19 cellular contexts compared by ENCODE assay signal in the genomic region with DNA sequence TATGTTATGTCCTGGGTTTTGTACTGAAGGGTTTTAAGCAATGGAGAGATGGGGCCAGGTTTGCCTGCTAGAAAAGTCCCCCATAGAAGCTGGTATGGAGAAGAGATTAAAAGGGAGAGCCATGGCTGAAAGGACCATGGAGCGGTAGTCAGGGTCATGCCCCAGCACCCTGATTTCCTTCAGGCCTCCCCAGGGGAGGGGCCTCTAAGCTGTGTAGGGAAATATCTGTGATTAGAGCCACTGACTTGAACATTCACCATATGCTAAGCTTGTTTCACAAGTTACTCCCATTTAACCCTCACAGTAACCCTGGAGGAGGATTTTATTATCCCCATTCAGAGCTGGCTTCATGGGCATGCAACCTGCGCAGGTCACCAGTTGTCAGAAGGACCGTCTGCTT. TPM values are rescaled to one million over a fixed set of nuclear protein-coding genes. Genes with fewer than 3 reads are reported as not detected.
"Had no signal": no experiment of that assay in that cellular context is flagged by ENCODE, and none has a peak within 500 bp of the region (broad histone marks: within the 10 kb centered on the region; RNA-seq: fewer than 3 reads in every experiment).

No MANE protein-coding gene starts in this region.

- H3K36me3 Mint-ChIP-seq: natural killer cell had no signal

- H3K4me2 ChIP-seq: hepatocyte had no signal

- H3K9me3 Mint-ChIP-seq: activated CD4-positive, alpha-beta T cell treated with anti-CD3 and anti-CD28 coated beads, Interleukin-2, amount 10 ng/mL, durations not matched to agents 7 days and 5 days; activated naive CD4-positive, alpha-beta T cell treated with anti-CD3 and anti-CD28 coated beads, Interleukin-2, amount 10 ng/mL, durations not matched to agents 7 days and 5 days; endodermal cell; natural killer cell; T-helper 2 cell treated with Interferon-gamma antibody and Interleukin-4, amounts not matched to agents 5 μg/mL and 100 μg/mL, for 36 hours had no signal

- H2AFZ ChIP-seq: hepatocyte had no signal

- H3K9me3 ChIP-seq: adrenal gland, right atrium auricular region, upper lobe of left lung had no signal

- H3K79me2 ChIP-seq: hepatocyte had no signal

- H3K27ac ChIP-seq: adrenal gland, cardiac muscle cell, dorsolateral prefrontal cortex, hepatocyte, right atrium auricular region, upper lobe of left lung had no signal

- H3K4me3 ChIP-seq: adrenal gland, cardiac muscle cell, dorsolateral prefrontal cortex, hepatocyte, right atrium auricular region, upper lobe of left lung had no signal

- ATAC-seq: left lobe of liver, natural killer cell had no signal

- H3K4me3 Mint-ChIP-seq: activated CD4-positive, alpha-beta T cell treated with anti-CD3 and anti-CD28 coated beads, Interleukin-2, amount 10 ng/mL, durations not matched to agents 7 days and 5 days; activated naive CD4-positive, alpha-beta T cell treated with anti-CD3 and anti-CD28 coated beads, Interleukin-2, amount 10 ng/mL, durations not matched to agents 7 days and 5 days; endodermal cell; natural killer cell; T-helper 2 cell treated with Interferon-gamma antibody and Interleukin-4, amounts not matched to agents 5 μg/mL and 100 μg/mL, for 36 hours had no signal

- DNase-seq: activated CD4-positive, alpha-beta T cell treated with anti-CD3 and anti-CD28 coated beads, Interleukin-2, amount 10 ng/mL, durations not matched to agents 7 days and 5 days; activated naive CD4-positive, alpha-beta T cell treated with anti-CD3 and anti-CD28 coated beads, Interleukin-2, amount 10 ng/mL, durations not matched to agents 7 days and 5 days; adrenal gland; dorsolateral prefrontal cortex; endodermal cell; mammary epithelial cell; natural killer cell; stimulated activated CD4-positive, alpha-beta T cell treated with anti-CD3 and anti-CD28 coated beads, Interleukin-2, amount 100 ng/mL, for 48 hours; stimulated activated naive CD4-positive, alpha-beta T cell treated with Interleukin-2 at 50 U/mL for 16 hours; upper lobe of left lung had no signal

- H3K27ac Mint-ChIP-seq: activated CD4-positive, alpha-beta T cell treated with anti-CD3 and anti-CD28 coated beads, Interleukin-2, amount 10 ng/mL, durations not matched to agents 7 days and 5 days; activated naive CD4-positive, alpha-beta T cell treated with anti-CD3 and anti-CD28 coated beads, Interleukin-2, amount 10 ng/mL, durations not matched to agents 7 days and 5 days; endodermal cell; natural killer cell; progenitor cell of endocrine pancreas; T-helper 2 cell treated with Interferon-gamma antibody and Interleukin-4, amounts not matched to agents 5 μg/mL and 100 μg/mL, for 36 hours had no signal

- H3K36me3 ChIP-seq: adrenal gland, cardiac muscle cell, right atrium auricular region, upper lobe of left lung had no signal

RNA-seq across cellular contexts. Expression of a gene that starts 3.8 kb away (rescaled TPM):
- polyA plus RNA-seq: mammary epithelial cell had no signal

RNA-seq across cellular contexts. Expression of a gene that starts 51.8 kb away (rescaled TPM):
- total RNA-seq: activated CD8-positive, alpha-beta memory T cell treated with anti-CD3 and anti-CD28 coated beads for 36 hours; endodermal cell; epithelial cell of proximal tubule; mammary epithelial cell had no signal
- polyA plus RNA-seq: keratinocyte, mammary epithelial cell had no signal
